Comparison of ENCODE assay signal across 19 cellular contexts in genomic region chr4:173685761-173686260, GRCh38.
"Had no signal": no experiment of that assay in that cellular context is flagged by ENCODE, and none has a peak within 500 bp of the region (broad histone marks: within the 10 kb centered on the region; RNA-seq: fewer than 3 reads in every experiment).

No MANE protein-coding gene starts in this region.

- H3K36me3 ChIP-seq: esophagus muscularis mucosa, gastroesophageal sphincter, lower lobe of right lung, right lobe of liver, spleen, transverse colon had no signal

- DNase-seq: effector memory CD8-positive, alpha-beta T cell; foreskin fibroblast; glutamatergic neuron; hippocampal formation; kidney glomerular epithelial cell; lower lobe of right lung; natural killer cell; posterior cingulate gyrus; right lobe of liver; spleen; stimulated activated CD4-positive, alpha-beta T cell treated with anti-CD3 and anti-CD28 coated beads, Interleukin-15, amount 100 ng/mL, for 24 hours; stimulated activated CD4-positive, alpha-beta T cell treated with anti-CD3 and anti-CD28 coated beads, Interleukin-1b, Interleukin-23, amount 100 ng/mL, for 48 hours; stimulated activated CD4-positive, alpha-beta T cell treated with anti-CD3 and anti-CD28 coated beads, Interleukin-4, amount 100 ng/mL, for 24 hours; transverse colon had no signal

- H3K27me3 ChIP-seq: esophagus muscularis mucosa, gastroesophageal sphincter, right lobe of liver, spleen, transverse colon had no signal

- H3K4me1 ChIP-seq: lower lobe of right lung, right lobe of liver, spleen, transverse colon had no signal

- H3K27ac ChIP-seq: epithelial cell of prostate, esophagus muscularis mucosa, gastroesophageal sphincter, lower lobe of right lung, right lobe of liver, spleen, transverse colon had no signal

- H3K9me3 ChIP-seq: esophagus muscularis mucosa, gastroesophageal sphincter, lower lobe of right lung, right lobe of liver, spleen, transverse colon had no signal

- ATAC-seq: effector memory CD8-positive, alpha-beta T cell; gastroesophageal sphincter; left lobe of liver; lower lobe of right lung; natural killer cell; right lobe of liver; stimulated activated memory B cell treated with anti-CD40 and anti-IgM and Interleukin-4, amounts not matched to agents 10 μg/mL and 1 μg/mL and 100 μg/mL, for 72 hours had no signal

- H3K4me3 ChIP-seq: esophagus muscularis mucosa, gastroesophageal sphincter, lower lobe of right lung, right lobe of liver, spleen, transverse colon had no signal
